8 cellular contexts compared by ENCODE assay signal in the genomic region with DNA sequence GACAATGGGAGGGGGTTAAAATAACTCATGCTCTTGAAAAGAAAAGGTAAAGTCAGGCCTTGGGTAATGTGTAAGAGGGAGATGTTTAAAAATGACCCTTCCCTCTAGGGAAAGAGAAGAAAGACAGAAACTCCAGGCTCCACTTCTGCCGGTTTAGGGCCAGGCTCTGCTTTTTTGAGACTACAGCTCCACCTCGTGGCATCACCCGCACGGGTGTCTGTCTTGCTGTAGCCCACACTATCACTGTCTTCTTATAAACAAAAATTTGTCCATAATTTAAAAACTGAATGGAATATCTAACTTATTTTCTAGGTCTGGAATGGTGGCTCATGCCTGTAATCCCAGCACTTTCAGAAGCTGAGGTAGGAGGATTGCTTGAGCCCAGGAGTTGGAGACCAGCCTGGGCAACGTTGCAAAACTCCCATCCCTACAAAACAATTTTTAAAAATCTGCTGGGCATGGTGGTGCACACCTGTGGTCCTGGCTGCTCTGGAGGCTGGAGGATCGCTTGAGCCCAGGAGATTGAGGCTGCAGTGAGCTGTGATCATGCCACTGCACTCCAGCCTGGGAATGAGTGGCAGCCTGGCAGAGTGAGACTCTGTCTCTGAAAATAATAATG.
DNase-seq lines count a peak whose midpoint lies in the region; ATAC-seq, FAIRE-seq and TF ChIP-seq lines count a peak whose summit lies in the region.

No MANE protein-coding gene starts in this region.

- no peaks in the 10 kb centered on the region; the same call in 1 of the 2 replicates for H3K23me2 ChIP-seq in H1 (ENCODE audit: low read depth, low read length)

- H3K4me1 Mint-ChIP-seq in stimulated activated effector memory CD8-positive, alpha-beta T cell treated with anti-CD3 and anti-CD28 coated beads, Interleukin-12 subunit alpha, Interleukin-12 subunit beta, amount 100 ng/mL, for 72 hours = peaks cover under 1% of the 10 kb centered on the region

- no peak for TF ChIP-seq POLR2A in H1 (IDR thresholded peaks at IDR 0.05; ENCODE audit: control extremely low read depth in 1 of 2, low read depth in 2 of 2, low read length in 2 of 2)

- no peak overlapping the region for H3K14ac ChIP-seq in H1 (ENCODE audit: insufficient read length)

- H3K36me3 Mint-ChIP-seq in stimulated activated effector memory CD8-positive, alpha-beta T cell treated with anti-CD3 and anti-CD28 coated beads, Interleukin-12 subunit alpha, Interleukin-12 subunit beta, amount 100 ng/mL, for 72 hours = no peaks in the 10 kb centered on the region

- H3K79me1 ChIP-seq in H1 (ENCODE audit: low read depth, low read length) = no peaks in the 10 kb centered on the region

- H3K56ac ChIP-seq in H1 (replicated peaks; ENCODE audit: insufficient read length, low read depth, low read length) = no peak overlapping the region

- H3K4ac ChIP-seq in H1 (replicated peaks; ENCODE audit: insufficient read length, low read depth, low read length) = no peak overlapping the region

- H3K9me3 Mint-ChIP-seq in stimulated activated effector memory CD8-positive, alpha-beta T cell treated with anti-CD3 and anti-CD28 coated beads, Interleukin-12 subunit alpha, Interleukin-12 subunit beta, amount 100 ng/mL, for 72 hours = no peaks in the 10 kb centered on the region

- no peak overlapping the region for H4K91ac ChIP-seq in H1 (replicated peaks; ENCODE audit: insufficient read length, low read length)

- no peaks in the 10 kb centered on the region for H4K20me1 ChIP-seq in H1 (replicated peaks in 1 of 2; ENCODE audit: control insufficient read depth in 1 of 2, insufficient read depth in 2 of 2, low read length in 2 of 2)

- H2BK5ac ChIP-seq in H1 (ENCODE audit: low read depth, low read length) = no peak overlapping the region

- TF ChIP-seq CTCF in HFF-Myc (IDR thresholded peaks at IDR 0.05; ENCODE audit: low read depth, low read length, missing control alignments) = peak; percentile 81
- TF ChIP-seq CTCF in H1 (IDR thresholded peaks at IDR 0.05; ENCODE audit: control extremely low read depth in 1 of 3, insufficient read depth in 1 of 3, low read depth in 1 of 3, low read length in 3 of 3) = peak; percentile 65 to 80 (median 77)

- H3K36me3 ChIP-seq in H1 (ENCODE audit: control insufficient read depth in 2 of 4, insufficient read depth in 4 of 4, low read length in 3 of 4) = no peaks in the 10 kb centered on the region

- POLR2A ChIA-PET in H1 (lab: Charles Lee; ENCODE audit: partially characterized antibody) = interaction anchor here (1.0 to 1.4 kb wide), 3 partner anchors 23 to 413 kb away, joined by 3 to 4 read pairs (median 4); no protein-coding TSS in a partner anchor

- no peak overlapping the region for H3K27ac Mint-ChIP-seq in stimulated activated effector memory CD8-positive, alpha-beta T cell treated with anti-CD3 and anti-CD28 coated beads, Interleukin-12 subunit alpha, Interleukin-12 subunit beta, amount 100 ng/mL, for 72 hours

- no peak overlapping the region for H3K4me3 Mint-ChIP-seq in stimulated activated effector memory CD8-positive, alpha-beta T cell treated with anti-CD3 and anti-CD28 coated beads, Interleukin-12 subunit alpha, Interleukin-12 subunit beta, amount 100 ng/mL, for 72 hours

- no peak overlapping the region for H2BK15ac ChIP-seq in H1 (ENCODE audit: low read length)

- no peak overlapping the region for H2BK120ac ChIP-seq in H1 (replicated peaks; ENCODE audit: low read depth, low read length)

- peaks cover 4 to 16% (median 10%) of the 10 kb centered on the region in 4 experiments for H3K4me1 ChIP-seq in H1 (replicated peaks in 1 of 4; ENCODE audit: control insufficient read depth in 3 of 4, insufficient read depth in 4 of 4, low read length in 3 of 4)

- no peak overlapping the region; the same call in 1 of the 2 replicates for H3K18ac ChIP-seq in H1 (ENCODE audit: extremely low read depth, low read length)

- no peak for TF ChIP-seq EP300 in H1 (IDR thresholded peaks at IDR 0.05; ENCODE audit: borderline replicate concordance in 1 of 2, low read depth in 2 of 2, low read length in 2 of 2)

- H3K4me3 ChIP-seq in HFF-Myc (replicated peaks; ENCODE audit: low read depth, low read length) (no peak overlapping the region), H1 (ENCODE audit: extremely low read depth in 1 of 4, insufficient read depth in 2 of 4, low read depth in 3 of 4, low read length in 4 of 4) (no peak overlapping the region)

- CTCF ChIA-PET in H1 (lab: Charles Lee; ENCODE audit: partially characterized antibody) = interaction anchor here (0.7 to 7.3 kb wide), 38 partner anchors 11 to 570 kb away, joined by 3 to 164 read pairs (median 4); no protein-coding TSS in a partner anchor

- H3K27ac ChIP-seq in H1 (ENCODE audit: low read depth, low read length) = no peak overlapping the region

- peak; percentile 64 for ATAC-seq in stimulated activated effector memory CD8-positive, alpha-beta T cell treated with anti-CD3 and anti-CD28 coated beads, Interleukin-12 subunit alpha, Interleukin-12 subunit beta, amount 100 ng/mL, for 72 hours
- ATAC-seq in HG03280 (IDR thresholded peaks at IDR 0.05; ENCODE audit: unreplicated experiment) = no peak

- peak; percentile 92 to 96 for TF ChIP-seq RAD21 in H1 (IDR thresholded peaks at IDR 0.05 in 1 of 2, conservative IDR thresholded peaks at IDR 0.05 in 1 of 2; ENCODE audit: low read depth in 2 of 2, low read length in 2 of 2)

- no peak overlapping the region for H2AFZ ChIP-seq in H1 (ENCODE audit: low read length)

- H2BK12ac ChIP-seq in H1 (ENCODE audit: low read depth, low read length) = 0 out of 2 replicates have a peak overlapping the region, but pooled peaks have one; percentile 55

- peaks cover 0 to 8% (median 4%) of the 10 kb centered on the region in 4 experiments; a peak in 5 of 7 replicates for H3K27me3 ChIP-seq in H1 (replicated peaks in 1 of 4; ENCODE audit: control insufficient read depth in 3 of 4, extremely low read depth in 1 of 4, insufficient read depth in 3 of 4, low read length in 3 of 4)

- H2AK5ac ChIP-seq in H1 (ENCODE audit: low read depth, low read length) = no peak overlapping the region

- no peak overlapping the region for H3K9ac ChIP-seq in H1 (replicated peaks in 1 of 4; ENCODE audit: extremely low read depth in 1 of 4, low read depth in 3 of 4, low read length in 3 of 4)

- no peaks in the 10 kb centered on the region for H3K9me3 ChIP-seq in H1 (ENCODE audit: insufficient read depth in 2 of 2, low read depth in 1 of 2, low read length in 1 of 2)

- no peak overlapping the region for H4K8ac ChIP-seq in H1 (ENCODE audit: extremely low read depth, insufficient read depth, low read length)

- DNase-seq in DMS53 (lab: John Stamatoyannopoulos, UW) (peak; percentile 84), HFF-Myc (ENCODE audit: extremely low read depth, low read depth) (no peak), NCI-H82 treated with DMSO at 0.1 percent for 48 hours (lab: John Stamatoyannopoulos, UW; ENCODE audit: unreplicated experiment) (peak; percentile 15), H1 (ENCODE audit: low read depth in 1 of 2, low spot score in 2 of 2) (no peak), midbrain (lab: John Stamatoyannopoulos, UW) (peak; percentile 81)
- peak; percentile 82 for DNase-seq in activated CD8-positive, alpha-beta memory T cell treated with anti-CD3 and anti-CD28 coated beads for 24 hours
- DNase-seq in stimulated activated effector memory CD8-positive, alpha-beta T cell treated with anti-CD3 and anti-CD28 coated beads, Interleukin-12 subunit alpha, Interleukin-12 subunit beta, amount 100 ng/mL, for 72 hours (ENCODE audit: low spot score in 2 of 2) = peak; percentile 36 to 75

- no peaks in the 10 kb centered on the region for H3K79me2 ChIP-seq in H1 (ENCODE audit: control insufficient read depth in 1 of 2, insufficient read depth in 2 of 2, low read length in 2 of 2)

- 21% methylated on average over 6 of the region's 6 CpGs; no CpG with 5 or more reads in 1 of the 2 experiments for WGBS in H1 (ENCODE audit: extremely low coverage in 1 of 2, insufficient coverage in 1 of 2, insufficient read length in 1 of 2, insufficient replicate concordance in 2 of 2, low coverage in 1 of 2, low lambda C conversion rate in 2 of 2, missing lambda C conversion rate in 1 of 2), 2 experiments

- no peak overlapping the region for H3K23ac ChIP-seq in H1 (ENCODE audit: insufficient read length)

- H4K5ac ChIP-seq in H1 (ENCODE audit: insufficient read length, low read depth, low read length) = no peak overlapping the region

- H2BK20ac ChIP-seq in H1 (ENCODE audit: low read length) = no peak overlapping the region

- no peak overlapping the region for H3K4me2 ChIP-seq in H1 (ENCODE audit: insufficient read depth in 1 of 2, low read depth in 2 of 2, low read length in 2 of 2)

- peak; percentile 95 for FAIRE-seq in H1 (lab: Jason Lieb, UNC)

TF ChIP-seq in H1, 55 proteins besides CTCF, POLR2A, EP300 and RAD21 (continues in another document):
- TF ChIP-seq HDAC6 (IDR thresholded peaks at IDR 0.05; ENCODE audit: low read depth, low read length) (no peak), GABPA (IDR thresholded peaks at IDR 0.05; ENCODE audit: borderline replicate concordance, insufficient read depth, low read length) (no peak), RBBP5 (IDR thresholded peaks at IDR 0.05; ENCODE audit: borderline replicate concordance, low read depth, low read length) (no peak), CTBP2 (IDR thresholded peaks at IDR 0.05; ENCODE audit: borderline replicate concordance, insufficient read depth, insufficient read length, low read length) (no peak), RFX5 (IDR thresholded peaks at IDR 0.05; ENCODE audit: borderline replicate concordance, low read depth, low read length) (no peak), SP1 (IDR thresholded peaks at IDR 0.05; ENCODE audit: low read depth, low read length) (no peak), SRF (IDR thresholded peaks at IDR 0.05; ENCODE audit: low read depth, low read length) (no peak), SIX5 (IDR thresholded peaks at IDR 0.05; ENCODE audit: low read depth, low read length) (no peak), CHD2 (IDR thresholded peaks at IDR 0.05; ENCODE audit: low read length) (no peak), KDM1A (IDR thresholded peaks at IDR 0.05; ENCODE audit: borderline replicate concordance, low read length) (no peak)
- TF ChIP-seq, protein P1, sequence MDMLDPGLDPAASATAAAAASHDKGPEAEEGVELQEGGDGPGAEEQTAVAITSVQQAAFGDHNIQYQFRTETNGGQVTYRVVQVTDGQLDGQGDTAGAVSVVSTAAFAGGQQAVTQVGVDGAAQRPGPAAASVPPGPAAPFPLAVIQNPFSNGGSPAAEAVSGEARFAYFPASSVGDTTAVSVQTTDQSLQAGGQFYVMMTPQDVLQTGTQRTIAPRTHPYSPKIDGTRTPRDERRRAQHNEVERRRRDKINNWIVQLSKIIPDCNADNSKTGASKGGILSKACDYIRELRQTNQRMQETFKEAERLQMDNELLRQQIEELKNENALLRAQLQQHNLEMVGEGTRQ (IDR thresholded peaks at IDR 0.05; ENCODE audit: low read length) = no peak
- TF ChIP-seq, protein P2, sequence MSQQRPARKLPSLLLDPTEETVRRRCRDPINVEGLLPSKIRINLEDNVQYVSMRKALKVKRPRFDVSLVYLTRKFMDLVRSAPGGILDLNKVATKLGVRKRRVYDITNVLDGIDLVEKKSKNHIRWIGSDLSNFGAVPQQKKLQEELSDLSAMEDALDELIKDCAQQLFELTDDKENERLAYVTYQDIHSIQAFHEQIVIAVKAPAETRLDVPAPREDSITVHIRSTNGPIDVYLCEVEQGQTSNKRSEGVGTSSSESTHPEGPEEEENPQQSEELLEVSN (IDR thresholded peaks at IDR 0.05) = no peak

Comparison
In these comparisons a context has a peak if more than half of its experiments do, and no peak if none do; other contexts are left out.
1. DNase-seq: peak in DMS53 (single experiment), NCI-H82 treated with DMSO at 0.1 percent for 48 hours (single experiment), activated CD8-positive, alpha-beta memory T cell treated with anti-CD3 and anti-CD28 coated beads for 24 hours (single experiment), midbrain (single experiment) and stimulated activated effector memory CD8-positive, alpha-beta T cell treated with anti-CD3 and anti-CD28 coated beads, Interleukin-12 subunit alpha, Interleukin-12 subunit beta, amount 100 ng/mL, for 72 hours (2 of 2); none in HFF-Myc (single experiment) and H1 (0 of 2).